ENCODE assay signal across 23 cellular contexts in the genomic region with DNA sequence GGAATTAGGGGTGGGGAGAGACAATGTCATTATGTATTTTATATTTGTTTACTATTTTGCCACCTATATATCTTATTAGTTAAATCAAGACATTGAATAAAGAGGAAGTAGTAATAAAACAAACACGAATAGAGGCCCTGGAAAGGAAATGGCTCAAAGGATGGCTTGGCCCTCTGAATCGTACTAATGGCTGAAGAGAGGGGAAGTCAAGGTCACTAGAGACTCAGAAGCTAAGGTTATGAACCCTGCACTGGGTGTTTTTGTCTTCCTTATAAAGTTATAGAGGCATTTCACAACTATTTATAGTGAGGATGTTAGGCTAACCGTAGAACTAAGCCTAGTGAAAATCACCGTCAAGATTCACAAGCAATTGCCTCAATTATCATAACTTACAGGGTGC.
"Had no signal": no experiment of that assay in that cellular context is flagged by ENCODE, and none has a peak within 500 bp of the region (broad histone marks: within the 10 kb centered on the region; RNA-seq: fewer than 3 reads in every experiment).

No MANE protein-coding gene starts in this region.

- DNase-seq: activated CD4-positive, alpha-beta memory T cell treated with anti-CD3 and anti-CD28 coated beads for 36 hours; activated CD4-positive, alpha-beta T cell treated with anti-CD3 and anti-CD28 coated beads for 1 hour; activated CD4-positive, alpha-beta T cell treated with anti-CD3 and anti-CD28 coated beads, Interleukin-2, amount 10 ng/mL, durations not matched to agents 24 days and 14 days; activated CD8-positive, alpha-beta memory T cell treated with anti-CD3 and anti-CD28 coated beads for 24 hours; activated effector memory CD4-positive, alpha-beta T cell treated with anti-CD3 and anti-CD28 coated beads, Interleukin-2, amount 50 U/mL, for 16 hours; activated naive CD4-positive, alpha-beta T cell treated with anti-CD3 and anti-CD28 coated beads, Interleukin-2, amount 50 U/mL, for 16 hours; activated naive CD8-positive, alpha-beta T cell treated with anti-CD3 and anti-CD28 coated beads, Interleukin-2, amount 10 ng/mL, durations not matched to agents 7 days and 5 days; activated T-cell treated with anti-CD3 and anti-CD28 coated beads, Interleukin-2, amount 50 U/mL, for 4 hours; adrenal gland; anterior cingulate cortex; cerebellar nuclear complex; Kasumi-1; KBM-7; NCI-H1092; NCI-H1417; NCI-H1930; NCI-H2171 treated with DMSO at 0.1 percent for 48 hours; NCI-H345; NCI-H510A; NCI-H526 treated with DMSO at 0.1 percent for 48 hours; NCI-H82; PC-9; SHP77 treated with DMSO at 0.1 percent for 48 hours had no signal

- H3K4me3 ChIP-seq: adrenal gland, PC-9 had no signal
